10 cellular contexts compared by ENCODE assay signal in genomic region chr14:99273025-99273723, GRCh38. TPM values are rescaled to one million over a fixed set of nuclear protein-coding genes. Genes with fewer than 3 reads are reported as not detected.
DNase-seq lines count a peak whose midpoint lies in the region; ATAC-seq and TF ChIP-seq lines count a peak whose summit lies in the region.
"Had no signal": no experiment of that assay in that cellular context is flagged by ENCODE, and none has a peak within 500 bp of the region (broad histone marks: within the 10 kb centered on the region; RNA-seq: fewer than 3 reads in every experiment).

No MANE protein-coding gene starts in this region.

- H3K4me3 ChIP-seq in heart left ventricle (peak overlapping the region in 9 of 12 donors; percentile 7 to 61 (median 25)), iPS DF 6.9 (ENCODE audit: low read length) (peak overlapping the region; percentile 72; the same call in 1 of the 2 replicates)

- H3K9me3 ChIP-seq in heart left ventricle (no peaks in the 10 kb centered on the region), iPS DF 6.9 (ENCODE audit: control insufficient read depth, insufficient read depth, low read length) (no peaks in the 10 kb centered on the region)
- H3K9me3 ChIP-seq: neutrophil had no signal

- DNase-seq in heart left ventricle (no peak), Right ventricle myocardium inferior (ENCODE audit: missing footprints) (no peak), iPS DF 6.9 (ENCODE audit: low read depth, low spot score) (no peak), Kasumi-1 (lab: John Stamatoyannopoulos, UW) (no peak), SKM-1 treated with dmso at 0.1 percent for 144 hours (lab: John Stamatoyannopoulos, UW; ENCODE audit: unreplicated experiment) (no peak)
- DNase-seq in activated CD4-positive, alpha-beta memory T cell treated with anti-CD3 and anti-CD28 coated beads for 36 hours = peak; percentile 74
- DNase-seq in stimulated activated CD4-positive, alpha-beta T cell treated with anti-CD3 and anti-CD28 coated beads, Interleukin-4, amount 100 ng/mL, for 4 hours = peak; percentile 60 to 62

- H3K27me3 ChIP-seq in heart left ventricle = peaks cover 29 to 83% (median 63%) of the 10 kb centered on the region in 9 donors
- H3K27me3 ChIP-seq in iPS DF 6.9 (ENCODE audit: control insufficient read depth, insufficient read depth, low read length) = no peaks in the 10 kb centered on the region

- peaks cover 3% of the 10 kb centered on the region for H3K27me3 Mint-ChIP-seq in activated CD4-positive, alpha-beta memory T cell treated with anti-CD3 and anti-CD28 coated beads for 36 hours

- WGBS in heart left ventricle, 4 donors = 1 to 2% (median 2%) methylated on average over 36 to 48 of the region's 48 CpGs
- WGBS in iPS DF 6.9 (ENCODE audit: insufficient coverage, insufficient read length) = no CpG with 5 or more reads among the region's 48 CpGs

- no peak for TF ChIP-seq POLR2A in heart left ventricle (IDR thresholded peaks at IDR 0.05)

- intact Hi-C loops in heart left ventricle (cut with DNase I) = no loop called here
- intact Hi-C loops in Right ventricle myocardium inferior (cut with DNase I) = no loop called here
- intact Hi-C loops in activated CD4-positive, alpha-beta memory T cell treated with anti-CD3 and anti-CD28 coated beads for 36 hours (cut with micrococcal nuclease) = loop anchor here (2.0 to 5.0 kb wide), 5 partner anchors 1051 to 1966 kb away; no protein-coding TSS in a partner anchor

- no peak for TF ChIP-seq CTCF in heart left ventricle (IDR thresholded peaks at IDR 0.05)

- peaks cover 6 to 55% (median 27%) of the 10 kb centered on the region in 12 donors for H3K4me1 ChIP-seq in heart left ventricle
- peaks cover 2% of the 10 kb centered on the region; the same call in 1 of the 2 replicates for H3K4me1 ChIP-seq in iPS DF 6.9 (ENCODE audit: control insufficient read depth, insufficient read depth, low read length)

- H3K36me3 ChIP-seq in heart left ventricle = no peaks in the 10 kb centered on the region
- H3K36me3 ChIP-seq in iPS DF 6.9 (ENCODE audit: control insufficient read depth, insufficient read depth, low read length) = no peaks in the 10 kb centered on the region
- H3K36me3 ChIP-seq: neutrophil had no signal

- POLR2A ChIA-PET in activated CD4-positive, alpha-beta memory T cell treated with anti-CD3 and anti-CD28 coated beads for 36 hours (lab: Charles Lee) = interaction anchor here (1.0 to 19.8 kb wide), 7 partner anchors 11 to 1132 kb away, joined by 3 to 425 read pairs (median 6); no protein-coding TSS in a partner anchor

- H3K4me1 Mint-ChIP-seq in activated CD4-positive, alpha-beta memory T cell treated with anti-CD3 and anti-CD28 coated beads for 36 hours (ENCODE audit: low read depth) = peaks cover 32% of the 10 kb centered on the region

- peak overlapping the region; percentile 100 for H3K27ac Mint-ChIP-seq in activated CD4-positive, alpha-beta memory T cell treated with anti-CD3 and anti-CD28 coated beads for 36 hours

- peaks cover 22% of the 10 kb centered on the region for H3K36me3 Mint-ChIP-seq in activated CD4-positive, alpha-beta memory T cell treated with anti-CD3 and anti-CD28 coated beads for 36 hours

- ATAC-seq in heart left ventricle = peak in 1 of 4 donors; percentile 21
- no peak for ATAC-seq in Right ventricle myocardium inferior
- ATAC-seq in HG03280 (IDR thresholded peaks at IDR 0.05; ENCODE audit: unreplicated experiment) = no peak

- H3K9me3 Mint-ChIP-seq in activated CD4-positive, alpha-beta memory T cell treated with anti-CD3 and anti-CD28 coated beads for 36 hours = no peaks in the 10 kb centered on the region

- CTCF ChIA-PET in activated CD4-positive, alpha-beta memory T cell treated with anti-CD3 and anti-CD28 coated beads for 36 hours (lab: Charles Lee) = interaction anchor here (0.5 to 2.5 kb wide), 8 partner anchors 30 to 1973 kb away, joined by 3 to 11 read pairs (median 6); no protein-coding TSS in a partner anchor

- H3K4me3 Mint-ChIP-seq in activated CD4-positive, alpha-beta memory T cell treated with anti-CD3 and anti-CD28 coated beads for 36 hours = peak overlapping the region; percentile 96

- peak overlapping the region in 1 of 12 donors; percentile 15 for H3K27ac ChIP-seq in heart left ventricle
- no peak overlapping the region for H3K27ac ChIP-seq in iPS DF 6.9 (ENCODE audit: low read length)
- H3K27ac ChIP-seq: neutrophil, VCaP had no signal

RNA-seq across cellular contexts. Expression of gene BCL11B, which starts 1.2 kb away (rescaled TPM):
- total RNA-seq in heart left ventricle (1 to 10 TPM in 1 of 9 donors, under 1 TPM in 5, not detected in 3; 0.05 to 2.1 (median 0.21) TPM), Right ventricle myocardium inferior (0.14 TPM)
- polyA plus RNA-seq in heart left ventricle = under 1 TPM; 0.04 TPM
- 10 to 100 TPM; 48.9 to 49.1 TPM for total RNA-seq in activated CD4-positive, alpha-beta memory T cell treated with anti-CD3 and anti-CD28 coated beads for 36 hours

Comparison
In these comparisons a context has a peak if more than half of its experiments do, and no peak if none do; other contexts are left out.
1. DNase-seq: peak in activated CD4-positive, alpha-beta memory T cell treated with anti-CD3 and anti-CD28 coated beads for 36 hours (single experiment) and stimulated activated CD4-positive, alpha-beta T cell treated with anti-CD3 and anti-CD28 coated beads, Interleukin-4, amount 100 ng/mL, for 4 hours (2 of 2); none in heart left ventricle (0 of 5), Right ventricle myocardium inferior (single experiment), iPS DF 6.9 (single experiment), Kasumi-1 (0 of 2) and SKM-1 treated with dmso at 0.1 percent for 144 hours (single experiment).
2. RNA of gene BCL11B, which starts 1.2 kb away (total RNA-seq): 48.9 to 49.1 TPM in activated CD4-positive, alpha-beta memory T cell treated with anti-CD3 and anti-CD28 coated beads for 36 hours; 0.14 TPM in Right ventricle myocardium inferior (single experiment) and 0.05 to 2.1 TPM in heart left ventricle; every median in the first group is over 10 times any median in the second.